ENCODE assay signal across 1 cellular context in the genomic region with DNA sequence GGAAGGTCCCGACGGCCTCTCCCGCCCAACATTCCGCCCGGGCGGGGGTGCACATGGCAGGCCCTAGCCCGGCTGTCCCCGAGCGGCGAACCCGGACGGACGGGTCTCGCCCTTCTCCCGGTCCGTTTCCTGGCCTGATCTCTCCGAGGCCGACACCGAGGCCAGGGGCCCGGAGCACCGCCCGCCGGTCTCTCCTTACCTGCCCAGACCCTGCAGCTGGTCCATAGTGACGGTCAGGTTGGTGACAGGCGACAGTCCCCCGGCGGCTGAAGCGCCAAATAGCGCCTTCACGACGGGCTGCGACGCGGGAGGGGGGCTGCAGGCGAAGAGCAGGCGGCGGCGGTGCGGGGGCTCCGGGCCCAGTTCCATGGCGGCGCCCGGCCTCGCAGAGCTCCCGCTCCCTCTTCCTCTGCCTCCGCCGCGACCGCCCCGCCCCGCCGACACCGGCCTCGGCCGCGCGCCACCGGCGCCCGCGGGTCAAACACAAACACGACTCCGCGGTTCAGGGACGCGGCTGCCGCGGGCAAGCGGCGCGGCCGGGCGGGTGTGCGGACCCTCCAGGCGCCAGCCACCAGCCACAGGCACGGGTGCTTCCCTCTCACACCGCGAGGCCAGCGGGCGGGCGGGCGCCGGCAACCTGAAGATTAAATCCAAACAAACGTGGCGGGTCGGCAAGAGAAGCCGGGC.
A peak's percentile ranks its signal among the peaks of the same experiment; 100 is the strongest.
TF ChIP-seq lines count a peak whose summit lies in the region.

No MANE protein-coding gene starts in this region.

TF ChIP-seq in HEK293, 187 proteins besides CTCF, POLR2A, EP300 and RAD21 (continued from another document):
- TF ChIP-seq, protein P1, sequence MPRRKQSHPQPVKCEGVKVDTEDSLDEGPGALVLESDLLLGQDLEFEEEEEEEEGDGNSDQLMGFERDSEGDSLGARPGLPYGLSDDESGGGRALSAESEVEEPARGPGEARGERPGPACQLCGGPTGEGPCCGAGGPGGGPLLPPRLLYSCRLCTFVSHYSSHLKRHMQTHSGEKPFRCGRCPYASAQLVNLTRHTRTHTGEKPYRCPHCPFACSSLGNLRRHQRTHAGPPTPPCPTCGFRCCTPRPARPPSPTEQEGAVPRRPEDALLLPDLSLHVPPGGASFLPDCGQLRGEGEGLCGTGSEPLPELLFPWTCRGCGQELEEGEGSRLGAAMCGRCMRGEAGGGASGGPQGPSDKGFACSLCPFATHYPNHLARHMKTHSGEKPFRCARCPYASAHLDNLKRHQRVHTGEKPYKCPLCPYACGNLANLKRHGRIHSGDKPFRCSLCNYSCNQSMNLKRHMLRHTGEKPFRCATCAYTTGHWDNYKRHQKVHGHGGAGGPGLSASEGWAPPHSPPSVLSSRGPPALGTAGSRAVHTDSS (tag by site-specific recombination; IDR thresholded peaks at IDR 0.05), result peak; percentile 31; the same call in 1 of the 2 replicates
